Comparison of ENCODE assay signal across 1 cellular context in genomic region chr16:3474136-3474779, GRCh38.
A peak's percentile ranks its signal among the peaks of the same experiment; 100 is the strongest.
TF ChIP-seq lines count a peak whose summit lies in the region.

No MANE protein-coding gene starts in this region.

TF ChIP-seq in K562, 482 proteins besides CTCF, POLR2A, EP300 and RAD21:
- TF ChIP-seq HDAC3 (IDR thresholded peaks at IDR 0.05; ENCODE audit: borderline replicate concordance, partially characterized antibody) (no peak), NR3C1 (CRISPR knock-in tag; IDR thresholded peaks at IDR 0.05) (no peak), ARID1B (IDR thresholded peaks at IDR 0.05) (peak; percentile 69), NONO (IDR thresholded peaks at IDR 0.05; ENCODE audit: low read depth in 2 of 2, low read length in 1 of 2) (peak in 1 of 2 experiments; percentile 34; a peak in 1 of 4 replicates), MYC (IDR thresholded peaks at IDR 0.05; ENCODE audit: low read depth, low read length) (no peak), MYC (CRISPR knock-in tag; IDR thresholded peaks at IDR 0.05; ENCODE audit: borderline replicate concordance, low read depth) (no peak), E2F8 (IDR thresholded peaks at IDR 0.05; ENCODE audit: low read depth, partially characterized antibody) (no peak), FOXA1 (IDR thresholded peaks at IDR 0.05; ENCODE audit: borderline replicate concordance) (no peak), MCM5 (IDR thresholded peaks at IDR 0.05; ENCODE audit: low read depth) (no peak), ZNF707 (CRISPR knock-in tag; conservative IDR thresholded peaks at IDR 0.05) (no peak), NR4A1 (CRISPR knock-in tag; IDR thresholded peaks at IDR 0.05) (no peak), NR4A1 (tag; IDR thresholded peaks at IDR 0.05) (no peak), PCBP1 (IDR thresholded peaks at IDR 0.05; ENCODE audit: low read depth, low read length, poor library complexity, severe bottlenecking) (no peak), HNRNPLL (IDR thresholded peaks at IDR 0.05; ENCODE audit: low read depth, low read length, poor library complexity, severe bottlenecking) (peak; percentile 30), TEAD2 (tag; IDR thresholded peaks at IDR 0.05) (no peak), SNRNP70 (optimal IDR thresholded peaks at IDR 0.05; ENCODE audit: low read depth, low read length) (no peak), TEAD4 (IDR thresholded peaks at IDR 0.05; ENCODE audit: low read length) (peak; percentile 50), TEAD4 (CRISPR knock-in tag; IDR thresholded peaks at IDR 0.05; ENCODE audit: borderline replicate concordance) (no peak), TCF3 (CRISPR knock-in tag; IDR thresholded peaks at IDR 0.05) (peak; percentile 73), KHSRP (IDR thresholded peaks at IDR 0.05) (no peak), RCOR1 (IDR thresholded peaks at IDR 0.05; ENCODE audit: borderline replicate concordance in 1 of 2, low read depth in 2 of 2, low read length in 2 of 2) (peak in 1 of 2 experiments; percentile 74; a peak in 2 of 4 replicates), PML (IDR thresholded peaks at IDR 0.05; ENCODE audit: low read length) (no peak), THRB (CRISPR knock-in tag; conservative IDR thresholded peaks at IDR 0.05) (no peak), TFAP4 (CRISPR knock-in tag; IDR thresholded peaks at IDR 0.05; ENCODE audit: borderline replicate concordance) (no peak), KDM1A (IDR thresholded peaks at IDR 0.05) (peak in 1 of 2 experiments; percentile 53; a peak in 1 of 4 replicates), ZNF79 (CRISPR knock-in tag; IDR thresholded peaks at IDR 0.05; ENCODE audit: low read depth) (no peak), ELF1 (tag; IDR thresholded peaks at IDR 0.05) (no peak), CBFA2T2 (conservative IDR thresholded peaks at IDR 0.05) (peak; percentile 31), SREBF2 (CRISPR knock-in tag; IDR thresholded peaks at IDR 0.05) (no peak), HNRNPL (IDR thresholded peaks at IDR 0.05; ENCODE audit: low read depth, low read length) (no peak), CBFA2T3 (IDR thresholded peaks at IDR 0.05) (peak; percentile 74), FOXO4 (CRISPR knock-in tag; IDR thresholded peaks at IDR 0.05) (no peak), NCOA6 (IDR thresholded peaks at IDR 0.05) (no peak), TCF7L2 (IDR thresholded peaks at IDR 0.05; ENCODE audit: low read depth, low read length) (no peak), TAL1 (IDR thresholded peaks at IDR 0.05) (peak; percentile 56; the same call in 1 of the 2 replicates), ZKSCAN8 (CRISPR knock-in tag; IDR thresholded peaks at IDR 0.05) (no peak), MYBL2 (IDR thresholded peaks at IDR 0.05; ENCODE audit: low read depth) (no peak), MYBL2 (CRISPR knock-in tag; IDR thresholded peaks at IDR 0.05; ENCODE audit: borderline replicate concordance) (no peak), ZNF644 (tag; IDR thresholded peaks at IDR 0.05; ENCODE audit: low read depth) (no peak), SMARCA5 (IDR thresholded peaks at IDR 0.05) (no peak), RREB1 (CRISPR knock-in tag; IDR thresholded peaks at IDR 0.05) (no peak), ZBTB17 (CRISPR knock-in tag; IDR thresholded peaks at IDR 0.05) (no peak), ILF3 (IDR thresholded peaks at IDR 0.05; ENCODE audit: borderline replicate concordance) (no peak), ARID3B (CRISPR knock-in tag; IDR thresholded peaks at IDR 0.05; ENCODE audit: borderline replicate concordance) (no peak), RNF219 (CRISPR knock-in tag; IDR thresholded peaks at IDR 0.05) (no peak)
